Comparison of ENCODE assay signal across 12 cellular contexts in genomic region chr11:128893578-128894295, GRCh38. TPM values are rescaled to one million over a fixed set of nuclear protein-coding genes. Genes with fewer than 3 reads are reported as not detected.
DNase-seq lines count a peak whose midpoint lies in the region; ATAC-seq and TF ChIP-seq lines count a peak whose summit lies in the region.
"Had no signal": no experiment of that assay in that cellular context is flagged by ENCODE, and none has a peak within 500 bp of the region (broad histone marks: within the 10 kb centered on the region; RNA-seq: fewer than 3 reads in every experiment).

No MANE protein-coding gene starts in this region.

- peak overlapping the region; percentile 27 to 63 for H3K27ac ChIP-seq in lung (ENCODE audit: low read depth in 1 of 2, low read length in 1 of 2)

- ATAC-seq in GM18870 (IDR thresholded peaks at IDR 0.05; ENCODE audit: unreplicated experiment) (peak; percentile 72), GM21723 (IDR thresholded peaks at IDR 0.05; ENCODE audit: unreplicated experiment) (peak; percentile 79), HG03460 (IDR thresholded peaks at IDR 0.05; ENCODE audit: unreplicated experiment) (peak; percentile 66), lung (ENCODE audit: insufficient read depth, low FRiP score) (no peak), HG02571 (IDR thresholded peaks at IDR 0.05; ENCODE audit: unreplicated experiment) (no peak)

- peaks cover 8% of the 10 kb centered on the region for H3K4me1 Mint-ChIP-seq in activated CD4-positive, alpha-beta T cell treated with anti-CD3 and anti-CD28 coated beads, Interleukin-2, amount 10 ng/mL, durations not matched to agents 24 days and 14 days

- no peak for DNase-seq in lung (ENCODE audit: low spot score)
- DNase-seq in NCI-H1930 (lab: John Stamatoyannopoulos, UW) = no peak
- no peak for DNase-seq in stimulated activated CD8-positive, alpha-beta memory T cell treated with anti-CD3 and anti-CD28 coated beads, Interleukin-4, amount 100 ng/mL, for 48 hours
- no peak for DNase-seq in activated CD4-positive, alpha-beta T cell treated with anti-CD3 and anti-CD28 coated beads, Interleukin-2, amount 10 ng/mL, durations not matched to agents 24 days and 14 days
- DNase-seq: activated CD4-positive, alpha-beta T cell treated with anti-CD3 and anti-CD28 coated beads for 1 hour; amygdala; Caco-2 had no signal

- H3K36me3 Mint-ChIP-seq in activated CD4-positive, alpha-beta T cell treated with anti-CD3 and anti-CD28 coated beads, Interleukin-2, amount 10 ng/mL, durations not matched to agents 24 days and 14 days (ENCODE audit: low read depth) = no peaks in the 10 kb centered on the region

- intact Hi-C loops in activated CD4-positive, alpha-beta T cell treated with anti-CD3 and anti-CD28 coated beads, Interleukin-2, amount 10 ng/mL, durations not matched to agents 24 days and 14 days (cut with micrococcal nuclease) = no loop called here

- H3K4me3 ChIP-seq in lung = no peak overlapping the region

- peaks cover 66% of the 10 kb centered on the region for H3K27me3 Mint-ChIP-seq in activated CD4-positive, alpha-beta T cell treated with anti-CD3 and anti-CD28 coated beads, Interleukin-2, amount 10 ng/mL, durations not matched to agents 24 days and 14 days

- 53 to 59% methylated on average over 10 of the region's 10 CpGs for WGBS in lung, 2 donors

- no peaks in the 10 kb centered on the region for H3K9me3 Mint-ChIP-seq in activated CD4-positive, alpha-beta T cell treated with anti-CD3 and anti-CD28 coated beads, Interleukin-2, amount 10 ng/mL, durations not matched to agents 24 days and 14 days

- no peak for TF ChIP-seq CTCF in lung (IDR thresholded peaks at IDR 0.05; ENCODE audit: control extremely low read depth, extremely low read depth)

- no peak overlapping the region for H3K27ac Mint-ChIP-seq in activated CD4-positive, alpha-beta T cell treated with anti-CD3 and anti-CD28 coated beads, Interleukin-2, amount 10 ng/mL, durations not matched to agents 24 days and 14 days

- peaks cover 2 to 17% of the 10 kb centered on the region in 2 donors for H3K4me1 ChIP-seq in lung (ENCODE audit: control insufficient read depth in 2 of 2, insufficient read depth in 2 of 2, low read length in 2 of 2)

- no peaks in the 10 kb centered on the region for H3K36me3 ChIP-seq in lung (ENCODE audit: control insufficient read depth in 2 of 2, insufficient read depth in 2 of 2, low read length in 2 of 2)

- no peaks in the 10 kb centered on the region for H3K27me3 ChIP-seq in lung (ENCODE audit: control insufficient read depth, insufficient read depth)

- no peak overlapping the region for H3K4me3 Mint-ChIP-seq in activated CD4-positive, alpha-beta T cell treated with anti-CD3 and anti-CD28 coated beads, Interleukin-2, amount 10 ng/mL, durations not matched to agents 24 days and 14 days

- no peaks in the 10 kb centered on the region for H3K9me3 ChIP-seq in lung (ENCODE audit: control insufficient read depth in 2 of 2, insufficient read depth in 1 of 2, low read length in 1 of 2)
- H3K9me3 ChIP-seq: Caco-2 had no signal

RNA-seq across cellular contexts. Expression of gene KCNJ5, which starts 2.6 kb away (rescaled TPM):
- 1 to 10 TPM; 3.3 to 5.0 TPM for total RNA-seq in lung
- 1 to 10 TPM; 2.0 to 2.2 TPM for polyA plus RNA-seq in lung
- total RNA-seq in activated CD4-positive, alpha-beta T cell treated with anti-CD3 and anti-CD28 coated beads, Interleukin-2, amount 10 ng/mL, durations not matched to agents 24 days and 14 days = not detected in 2 replicates
- total RNA-seq: Caco-2, M059J had no signal

RNA-seq across cellular contexts. Expression of gene KCNJ1, which starts 26.6 kb away (rescaled TPM):
- under 1 TPM; 0.12 to 0.31 TPM for total RNA-seq in lung
- under 1 TPM; 0.01 to 0.16 TPM for polyA plus RNA-seq in lung
- not detected in 2 replicates for total RNA-seq in activated CD4-positive, alpha-beta T cell treated with anti-CD3 and anti-CD28 coated beads, Interleukin-2, amount 10 ng/mL, durations not matched to agents 24 days and 14 days
- total RNA-seq: Caco-2, M059J had no signal

RNA-seq across cellular contexts. Expression of gene TP53AIP1, which starts 48.9 kb away (rescaled TPM):
- total RNA-seq in lung = 1 to 10 TPM in 1 of 2 donors, under 1 TPM in 1; 0.61 to 1.8 TPM
- 1 to 10 TPM in 1 of 2 donors, under 1 TPM in 1; 0.16 to 1.4 TPM for polyA plus RNA-seq in lung
- not detected in 2 replicates for total RNA-seq in activated CD4-positive, alpha-beta T cell treated with anti-CD3 and anti-CD28 coated beads, Interleukin-2, amount 10 ng/mL, durations not matched to agents 24 days and 14 days
- total RNA-seq: M059J had no signal

Comparison
In these comparisons a context has a peak if more than half of its experiments do, and no peak if none do; other contexts are left out.
1. ATAC-seq: peak in GM18870 (single experiment), GM21723 (single experiment) and HG03460 (single experiment); none in lung (single experiment) and HG02571 (single experiment).